Comparison of ENCODE assay signal across 25 cellular contexts in the genomic region with DNA sequence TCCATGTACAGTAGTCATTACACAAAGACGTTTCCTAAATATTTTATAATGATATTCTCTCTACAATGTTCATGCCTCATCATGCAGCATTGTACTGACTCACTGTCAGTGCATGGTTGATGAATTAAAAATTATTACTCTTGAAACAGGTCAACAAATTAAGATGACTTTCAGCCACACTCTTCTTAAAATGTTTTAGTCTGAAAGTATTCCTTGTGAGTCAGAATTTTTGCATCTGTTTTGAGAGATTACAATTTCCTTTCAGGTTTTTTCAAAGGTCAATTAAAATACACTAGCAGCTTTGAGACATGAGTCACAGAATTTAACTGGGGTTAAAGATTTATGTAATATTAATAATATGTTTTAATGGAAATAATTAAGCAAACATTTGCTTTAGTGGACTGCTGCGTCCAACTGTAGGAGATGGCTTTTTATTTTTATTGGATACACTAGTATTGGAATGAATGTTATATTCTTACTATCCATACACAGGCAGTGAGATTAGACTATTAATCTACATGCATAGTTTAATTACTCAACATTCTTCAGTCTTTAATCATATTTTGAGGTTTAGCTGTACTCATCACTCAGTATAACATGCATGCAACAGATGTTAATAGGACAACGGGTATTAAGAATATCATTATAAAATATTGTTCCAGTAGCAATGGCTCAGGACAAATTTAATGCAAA. TPM values are rescaled to one million over a fixed set of nuclear protein-coding genes. Genes with fewer than 3 reads are reported as not detected.
A peak's percentile ranks its signal among the peaks of the same experiment; 100 is the strongest.
DNase-seq lines count a peak whose midpoint lies in the region; ATAC-seq and TF ChIP-seq lines count a peak whose summit lies in the region.
"Had no signal": no experiment of that assay in that cellular context is flagged by ENCODE, and none has a peak within 500 bp of the region (broad histone marks: within the 10 kb centered on the region; RNA-seq: fewer than 3 reads in every experiment).

No MANE protein-coding gene starts in this region.

- peaks cover 18% of the 10 kb centered on the region for H3K4me1 ChIP-seq in foreskin keratinocyte
- H3K4me1 ChIP-seq: colonic mucosa, neural progenitor cell had no signal

- DNase-seq in AG08396 (ENCODE audit: low spot score), result peak; percentile 26
- DNase-seq in HT1080 (ENCODE audit: low read depth), result peak; percentile 52
- peak; percentile 15 for DNase-seq in brain microvascular endothelial cell
- DNase-seq in foreskin keratinocyte, result peak; percentile 94
- DNase-seq: ACHN; activated CD4-positive, alpha-beta memory T cell treated with anti-CD3 and anti-CD28 coated beads for 36 hours; activated naive CD4-positive, alpha-beta T cell treated with Interleukin-2 at 50 U/mL for 16 hours; activated T-cell treated with anti-CD3 and anti-CD28 coated beads, Interleukin-2, amount 50 U/mL, for 1 hour; aorta; CD4-positive, alpha-beta memory T cell; colonic mucosa; DMS53; endodermal cell; Karpas-422; NCI-H1105; NCI-H526; SHP77 treated with DMSO at 0.1 percent for 48 hours; stimulated activated CD4-positive, alpha-beta T cell treated with anti-CD3 and anti-CD28 coated beads, Interleukin-12 subunit alpha, Interleukin-12 subunit beta, amount 100 ng/mL, for 4 hours had no signal

- ATAC-seq in foreskin keratinocyte (peak; percentile 95), HG02588 (IDR thresholded peaks at IDR 0.05; ENCODE audit: unreplicated experiment) (no peak), HG03457 (IDR thresholded peaks at IDR 0.05; ENCODE audit: unreplicated experiment) (no peak), GM21619 (IDR thresholded peaks at IDR 0.05; ENCODE audit: unreplicated experiment) (no peak), HG03139 (IDR thresholded peaks at IDR 0.05; ENCODE audit: unreplicated experiment) (no peak)
- ATAC-seq: gastroesophageal sphincter, left lobe of liver had no signal

- no peak overlapping the region for H3K4me3 ChIP-seq in brain microvascular endothelial cell (ENCODE audit: low read depth, low read length)
- H3K4me3 ChIP-seq: colonic mucosa, gastroesophageal sphincter, neural progenitor cell had no signal

- H3K36me3 ChIP-seq in brain microvascular endothelial cell (replicated peaks), result peaks cover 6% of the 10 kb centered on the region
- H3K36me3 ChIP-seq: colonic mucosa, neural progenitor cell had no signal

- H3K27ac ChIP-seq in brain microvascular endothelial cell, result peak overlapping the region; percentile 59
- H3K27ac ChIP-seq in foreskin keratinocyte, result no peak overlapping the region
- H3K27ac ChIP-seq: colonic mucosa, gastroesophageal sphincter, neural progenitor cell had no signal

- in situ Hi-C loops in brain microvascular endothelial cell (cut with HindIII; ENCODE audit: low pct_ligation_motif_present, low sequenced_read_pairs), result no loop called here

- TF ChIP-seq CTCF in brain microvascular endothelial cell (IDR thresholded peaks at IDR 0.05; ENCODE audit: low read depth, low read length, missing control alignments), result no peak
- no peak for TF ChIP-seq CTCF in foreskin keratinocyte (conservative IDR thresholded peaks at IDR 0.05)

- H3K27me3 ChIP-seq in brain microvascular endothelial cell (replicated peaks) (no peaks in the 10 kb centered on the region), foreskin keratinocyte (no peaks in the 10 kb centered on the region)
- H3K27me3 ChIP-seq: colonic mucosa, gastroesophageal sphincter had no signal

RNA-seq across cellular contexts. Expression of a gene that starts 9.7 kb away (rescaled TPM):
- total RNA-seq in HT1080 (2014; rRNA removed; shearing (Covaris generic)), result 9.7 and 12.6 TPM in 2 replicates
- 4.4 and 7.0 TPM in 2 replicates for polyA plus RNA-seq in HT1080 (2015; cell fraction: cytosol; rRNA removed)
- polyA plus RNA-seq in HT1080 (2015; cell fraction: nucleus; rRNA removed), result 122 and 123 TPM in 2 replicates
- total RNA-seq in foreskin keratinocyte, result 108 and 119 TPM in 2 replicates
- polyA plus RNA-seq in foreskin keratinocyte, result 27.7 and 36.6 TPM in 2 replicates
- total RNA-seq: activated CD4-positive, alpha-beta memory T cell treated with anti-CD3 and anti-CD28 coated beads for 36 hours; CD4-positive, alpha-beta memory T cell had no signal
- polyA plus RNA-seq: CD4-positive, alpha-beta memory T cell had no signal

RNA-seq across cellular contexts. Expression of a gene that starts 47.4 kb away (rescaled TPM):
- total RNA-seq in HT1080 (2014; rRNA removed; shearing (Covaris generic)), result 148 and 301 TPM in 2 replicates
- 339 and 971 TPM in 2 replicates for polyA plus RNA-seq in HT1080 (2015; cell fraction: cytosol; rRNA removed)
- 140 and 162 TPM in 2 replicates for polyA plus RNA-seq in HT1080 (2015; cell fraction: nucleus; rRNA removed)
- 475 and 490 TPM in 2 replicates for total RNA-seq in foreskin keratinocyte
- 478 and 491 TPM in 2 replicates for polyA plus RNA-seq in foreskin keratinocyte

Comparison
In these comparisons a context has a peak if more than half of its experiments do, and no peak if none do; other contexts are left out.
1. DNase-seq: peak in every context shown above with its lines; median percentile 94 in foreskin keratinocyte; 52 in HT1080; 26 in AG08396; 15 in brain microvascular endothelial cell.